ENCODE assay signal across 12 cellular contexts in genomic region chr1:116334015-116334547, GRCh38. TPM values are rescaled to one million over a fixed set of nuclear protein-coding genes. Genes with fewer than 3 reads are reported as not detected.
DNase-seq lines count a peak whose midpoint lies in the region; ATAC-seq and TF ChIP-seq lines count a peak whose summit lies in the region.
"Had no signal": no experiment of that assay in that cellular context is flagged by ENCODE, and none has a peak within 500 bp of the region (broad histone marks: within the 10 kb centered on the region; RNA-seq: fewer than 3 reads in every experiment).

No MANE protein-coding gene starts in this region.

- peak overlapping the region in 1 of 10 donors; percentile 43 for H3K4me3 Mint-ChIP-seq in naive thymus-derived CD8-positive, alpha-beta T cell
- no peak overlapping the region for H3K4me3 Mint-ChIP-seq in activated CD8-positive, alpha-beta T cell treated with anti-CD3 and anti-CD28 coated beads, Interleukin-2, amount 10 ng/mL, durations not matched to agents 7 days and 5 days

- H3K27ac ChIP-seq in tibial nerve, result no peak overlapping the region
- H3K27ac ChIP-seq: prostate gland had no signal

- ATAC-seq in naive thymus-derived CD8-positive, alpha-beta T cell, result no peak
- ATAC-seq in GM18520 (IDR thresholded peaks at IDR 0.05; ENCODE audit: unreplicated experiment), result no peak
- no peak for ATAC-seq in activated CD8-positive, alpha-beta T cell treated with anti-CD3 and anti-CD28 coated beads, Interleukin-2, amount 10 ng/mL, durations not matched to agents 7 days and 5 days

- POLR2A ChIA-PET in naive thymus-derived CD8-positive, alpha-beta T cell (lab: Charles Lee), result interaction anchor here (0.5 to 3.3 kb wide), 3 partner anchors 9 to 1822 kb away, joined by 4 to 18 read pairs (median 10); no protein-coding TSS in a partner anchor
- POLR2A ChIA-PET in activated CD8-positive, alpha-beta T cell treated with anti-CD3 and anti-CD28 coated beads, Interleukin-2, amount 10 ng/mL, durations not matched to agents 7 days and 5 days (lab: Charles Lee), result no interaction called here

- no peak for TF ChIP-seq CTCF in fibroblast of mammary gland (conservative IDR thresholded peaks at IDR 0.05; ENCODE audit: control insufficient read depth, insufficient read depth, low read depth, low read length)
- TF ChIP-seq CTCF in tibial nerve (IDR thresholded peaks at IDR 0.05), result no peak

- H3K4me1 ChIP-seq in tibial nerve, result no peaks in the 10 kb centered on the region

- WGBS in tibial nerve, 2 donors, result 96 to 100% methylated on average over 2 of the region's 2 CpGs

- H3K9me3 ChIP-seq in tibial nerve, result no peaks in the 10 kb centered on the region
- H3K9me3 ChIP-seq: prostate gland had no signal

- no peaks in the 10 kb centered on the region for H3K27me3 Mint-ChIP-seq in naive thymus-derived CD8-positive, alpha-beta T cell
- H3K27me3 Mint-ChIP-seq in activated CD8-positive, alpha-beta T cell treated with anti-CD3 and anti-CD28 coated beads, Interleukin-2, amount 10 ng/mL, durations not matched to agents 7 days and 5 days (ENCODE audit: low read depth), result peaks cover 2% of the 10 kb centered on the region

- CTCF ChIA-PET in activated CD8-positive, alpha-beta T cell treated with anti-CD3 and anti-CD28 coated beads, Interleukin-2, amount 10 ng/mL, durations not matched to agents 7 days and 5 days (lab: Charles Lee), result no interaction called here

- H3K4me1 Mint-ChIP-seq in naive thymus-derived CD8-positive, alpha-beta T cell, result peaks cover 30 to 64% (median 48%) of the 10 kb centered on the region in 4 donors
- peaks cover 10% of the 10 kb centered on the region for H3K4me1 Mint-ChIP-seq in activated CD8-positive, alpha-beta T cell treated with anti-CD3 and anti-CD28 coated beads, Interleukin-2, amount 10 ng/mL, durations not matched to agents 7 days and 5 days (ENCODE audit: low read depth)

- H3K27me3 ChIP-seq in tibial nerve, result no peaks in the 10 kb centered on the region

- H3K36me3 ChIP-seq in tibial nerve, result no peaks in the 10 kb centered on the region
- H3K36me3 ChIP-seq: prostate gland had no signal

- H3K36me3 Mint-ChIP-seq in naive thymus-derived CD8-positive, alpha-beta T cell, result no peaks in the 10 kb centered on the region
- no peaks in the 10 kb centered on the region for H3K36me3 Mint-ChIP-seq in activated CD8-positive, alpha-beta T cell treated with anti-CD3 and anti-CD28 coated beads, Interleukin-2, amount 10 ng/mL, durations not matched to agents 7 days and 5 days (ENCODE audit: low read depth)
- H3K36me3 Mint-ChIP-seq: T-cell had no signal

- TF ChIP-seq EP300 in tibial nerve (IDR thresholded peaks at IDR 0.05), result no peak

- H3K27ac Mint-ChIP-seq in naive thymus-derived CD8-positive, alpha-beta T cell, result peak overlapping the region in 7 of 10 donors; percentile 3 to 83 (median 47)
- H3K27ac Mint-ChIP-seq in activated CD8-positive, alpha-beta T cell treated with anti-CD3 and anti-CD28 coated beads, Interleukin-2, amount 10 ng/mL, durations not matched to agents 7 days and 5 days, result no peak overlapping the region

- H3K4me3 ChIP-seq in fibroblast of mammary gland (ENCODE audit: control insufficient read depth, low read depth, low read length) (no peak overlapping the region), tibial nerve (no peak overlapping the region)
- H3K4me3 ChIP-seq: prostate gland had no signal

- DNase-seq in EH (ENCODE audit: low read depth), result peak; percentile 59
- peak; percentile 88 for DNase-seq in NCI-H526 treated with DMSO at 0.1 percent for 48 hours (lab: John Stamatoyannopoulos, UW)
- peak; percentile 38 for DNase-seq in fibroblast of mammary gland (ENCODE audit: low read depth)
- DNase-seq in naive thymus-derived CD8-positive, alpha-beta T cell, result no peak
- DNase-seq in AG08395 (ENCODE audit: low spot score), result no peak
- no peak for DNase-seq in tibial nerve (ENCODE audit: low spot score in 2 of 2)
- no peak for DNase-seq in activated CD8-positive, alpha-beta T cell treated with anti-CD3 and anti-CD28 coated beads, Interleukin-2, amount 10 ng/mL, durations not matched to agents 7 days and 5 days
- DNase-seq: activated CD8-positive, alpha-beta memory T cell treated with anti-CD3 and anti-CD28 coated beads, Interleukin-2, amount 50 U/mL, for 4 hours; NCI-H2029 treated with DMSO at 0.1 percent for 48 hours; T-cell had no signal

- TF ChIP-seq POLR2A in tibial nerve (IDR thresholded peaks at IDR 0.05), result no peak

- H3K9me3 Mint-ChIP-seq in naive thymus-derived CD8-positive, alpha-beta T cell, result no peaks in the 10 kb centered on the region
- H3K9me3 Mint-ChIP-seq in activated CD8-positive, alpha-beta T cell treated with anti-CD3 and anti-CD28 coated beads, Interleukin-2, amount 10 ng/mL, durations not matched to agents 7 days and 5 days (ENCODE audit: insufficient read depth), result no peaks in the 10 kb centered on the region
- H3K9me3 Mint-ChIP-seq: T-cell had no signal

RNA-seq across cellular contexts. Expression of gene ATP1A1, which starts 39.0 kb away (rescaled TPM):
- total RNA-seq in naive thymus-derived CD8-positive, alpha-beta T cell, result 100 to 1,000 TPM; 248 to 261 TPM
- 10 to 100 TPM; 59.1 to 65.0 (median 60.6) TPM for polyA plus RNA-seq in naive thymus-derived CD8-positive, alpha-beta T cell
- total RNA-seq in tibial nerve, result 100 to 1,000 TPM; 226 to 325 (median 267) TPM
- total RNA-seq in activated CD8-positive, alpha-beta T cell treated with anti-CD3 and anti-CD28 coated beads, Interleukin-2, amount 10 ng/mL, durations not matched to agents 7 days and 5 days, result 100 to 1,000 TPM; 203 to 204 TPM

Comparison
In these comparisons a context has a peak if more than half of its experiments do, and no peak if none do; other contexts are left out.
1. DNase-seq: peak in EH (single experiment), NCI-H526 treated with DMSO at 0.1 percent for 48 hours (single experiment) and fibroblast of mammary gland (single experiment); none in naive thymus-derived CD8-positive, alpha-beta T cell (0 of 10), AG08395 (single experiment), tibial nerve (0 of 2) and activated CD8-positive, alpha-beta T cell treated with anti-CD3 and anti-CD28 coated beads, Interleukin-2, amount 10 ng/mL, durations not matched to agents 7 days and 5 days (single experiment).